7 cellular contexts compared by ENCODE assay signal in genomic region chr13:72726185-72726584, GRCh38. TPM values are rescaled to one million over a fixed set of nuclear protein-coding genes. Genes with fewer than 3 reads are reported as not detected.
DNase-seq lines count a peak whose midpoint lies in the region; FAIRE-seq and TF ChIP-seq lines count a peak whose summit lies in the region.
"Not testable (repeated sequence)": the region's sequence is repeated elsewhere in the genome, so short reads cannot be mapped to it uniquely, and the experiment has no call there.

No MANE protein-coding gene starts in this region.

- H3K27me3 ChIP-seq in Karpas-422 (ENCODE audit: low read length); endothelial cell of umbilical vein (ENCODE audit: control insufficient read depth in 2 of 2, insufficient read depth in 2 of 2, low read length in 2 of 2); kidney epithelial cell (ENCODE audit: control insufficient read depth, insufficient read depth, low read length): not testable (repeated sequence)

- H3K27ac Mint-ChIP-seq in T-helper 1 cell treated with Interleukin-12 subunit alpha and Interleukin-12 subunit beta and Interleukin-4 antibody, amounts not matched to agents 30 μg/mL and 1 μg/mL, for 36 hours, result peak overlapping the region; percentile 87
- not testable (repeated sequence) for H3K27ac Mint-ChIP-seq in activated naive CD8-positive, alpha-beta T cell; osteocyte (ENCODE audit: unreplicated experiment)

- CTCF ChIA-PET in endothelial cell of umbilical vein (lab: Charles Lee), result not testable (repeated sequence)

- TF ChIP-seq CTCF in endothelial cell of umbilical vein (IDR thresholded peaks at IDR 0.05; ENCODE audit: extremely low read depth in 1 of 2, insufficient read depth in 1 of 2, low read depth in 1 of 2, low read length in 2 of 2); kidney epithelial cell (IDR thresholded peaks at IDR 0.05; ENCODE audit: insufficient read depth, low read length, poor library complexity, severe bottlenecking); osteocyte (IDR thresholded peaks at IDR 0.05): not testable (repeated sequence)

- H3K9ac ChIP-seq in Karpas-422 (ENCODE audit: low read length), result peak overlapping the region; percentile 99
- H3K9ac ChIP-seq in endothelial cell of umbilical vein (replicated peaks; ENCODE audit: extremely low read depth, insufficient read depth, low read length), result not testable (repeated sequence)

- H3K9me1 ChIP-seq in endothelial cell of umbilical vein (replicated peaks; ENCODE audit: control insufficient read depth, extremely low read depth, insufficient read depth, low read length), result not testable (repeated sequence)

- FAIRE-seq in endothelial cell of umbilical vein (lab: Jason Lieb, UNC), result not testable (repeated sequence)

- H3K4me1 ChIP-seq in Karpas-422 (ENCODE audit: low read length), result peaks cover 36% of the 10 kb centered on the region
- H3K4me1 ChIP-seq in endothelial cell of umbilical vein (ENCODE audit: control insufficient read depth, extremely low read depth, insufficient read depth, low read length), result peaks cover 24% of the 10 kb centered on the region

- dilution Hi-C loops in endothelial cell of umbilical vein (cut with MboI; ENCODE audit: extremely low pct_ligation_motif_present, low sequenced_read_pairs), result not testable (repeated sequence)

- H3K4me2 ChIP-seq in Karpas-422 (ENCODE audit: low read depth, low read length, poor library complexity, severe bottlenecking) (peak overlapping the region; percentile 82), endothelial cell of umbilical vein (ENCODE audit: insufficient read depth, low read length) (peak overlapping the region; percentile 94)

- peaks cover 57% of the 10 kb centered on the region for H3K36me3 ChIP-seq in Karpas-422 (ENCODE audit: insufficient read depth, low read length)
- H3K36me3 ChIP-seq in endothelial cell of umbilical vein (ENCODE audit: control insufficient read depth in 2 of 2, extremely low read depth in 1 of 2, insufficient read depth in 2 of 2, low read length in 2 of 2); kidney epithelial cell (ENCODE audit: control insufficient read depth, insufficient read depth, low read length): not testable (repeated sequence)

- intact Hi-C loops in endothelial cell of umbilical vein (cut with micrococcal nuclease), result loop anchor here (2.0 kb wide), 1 partner anchor 73 kb away; no protein-coding TSS in a partner anchor

- H3K4me3 ChIP-seq in Karpas-422 (ENCODE audit: low read length) (peak overlapping the region; percentile 89), endothelial cell of umbilical vein (replicated peaks in 1 of 3; ENCODE audit: insufficient read depth in 1 of 3, low read depth in 1 of 3, low read length in 3 of 3) (peak overlapping the region in 1 of 3 experiments; percentile 76), kidney epithelial cell (ENCODE audit: low read depth, low read length) (peak overlapping the region; percentile 74)

- H2AFZ ChIP-seq in Karpas-422 (ENCODE audit: low read length); endothelial cell of umbilical vein (ENCODE audit: low read depth, low read length): not testable (repeated sequence)

- peak; percentile 1 for DNase-seq in ELR (ENCODE audit: low read depth)
- not testable (repeated sequence) for DNase-seq in Karpas-422; endothelial cell of umbilical vein (ENCODE audit: low read depth, low spot score); kidney epithelial cell (ENCODE audit: low read depth); osteocyte (ENCODE audit: extremely low spot score, unreplicated experiment)

- H3K27me3 Mint-ChIP-seq in T-helper 1 cell treated with Interleukin-12 subunit alpha and Interleukin-12 subunit beta and Interleukin-4 antibody, amounts not matched to agents 30 μg/mL and 1 μg/mL, for 36 hours (ENCODE audit: low read depth); activated naive CD8-positive, alpha-beta T cell; osteocyte (ENCODE audit: unreplicated experiment): not testable (repeated sequence)

- H3K4me1 Mint-ChIP-seq in T-helper 1 cell treated with Interleukin-12 subunit alpha and Interleukin-12 subunit beta and Interleukin-4 antibody, amounts not matched to agents 30 μg/mL and 1 μg/mL, for 36 hours (ENCODE audit: low read depth), result peaks cover 46% of the 10 kb centered on the region
- H3K4me1 Mint-ChIP-seq in activated naive CD8-positive, alpha-beta T cell (ENCODE audit: low read depth), result peaks cover 44% of the 10 kb centered on the region
- H3K4me1 Mint-ChIP-seq in osteocyte (ENCODE audit: unreplicated experiment), result peaks cover 28% of the 10 kb centered on the region

- H3K4me3 Mint-ChIP-seq in T-helper 1 cell treated with Interleukin-12 subunit alpha and Interleukin-12 subunit beta and Interleukin-4 antibody, amounts not matched to agents 30 μg/mL and 1 μg/mL, for 36 hours, result peak overlapping the region; percentile 96
- H3K4me3 Mint-ChIP-seq in activated naive CD8-positive, alpha-beta T cell, result peak overlapping the region; percentile 98
- H3K4me3 Mint-ChIP-seq in osteocyte (ENCODE audit: unreplicated experiment), result peak overlapping the region; percentile 92

- peaks cover 96% of the 10 kb centered on the region for H3K79me2 ChIP-seq in Karpas-422 (ENCODE audit: low read length)
- peaks cover 88% of the 10 kb centered on the region for H3K79me2 ChIP-seq in endothelial cell of umbilical vein (ENCODE audit: control insufficient read depth, insufficient read depth, low read length)

- POLR2A ChIA-PET in endothelial cell of umbilical vein (lab: Charles Lee), result not testable (repeated sequence)

- not testable (repeated sequence) for H3K9me3 ChIP-seq in Karpas-422 (ENCODE audit: low read length); endothelial cell of umbilical vein (replicated peaks; ENCODE audit: control insufficient read depth, insufficient read depth, low read length)

- not testable (repeated sequence) for H4K20me1 ChIP-seq in Karpas-422 (ENCODE audit: insufficient read depth, low read depth, low read length); endothelial cell of umbilical vein (replicated peaks; ENCODE audit: control insufficient read depth, extremely low read depth, insufficient read depth, low read length)

- peaks cover 17% of the 10 kb centered on the region for H3K36me3 Mint-ChIP-seq in T-helper 1 cell treated with Interleukin-12 subunit alpha and Interleukin-12 subunit beta and Interleukin-4 antibody, amounts not matched to agents 30 μg/mL and 1 μg/mL, for 36 hours (ENCODE audit: low read depth)
- H3K36me3 Mint-ChIP-seq in activated naive CD8-positive, alpha-beta T cell; osteocyte (ENCODE audit: unreplicated experiment): not testable (repeated sequence)

- not testable (repeated sequence) for TF ChIP-seq POLR2A in endothelial cell of umbilical vein (IDR thresholded peaks at IDR 0.05; ENCODE audit: low read depth, low read length)

- H3K9me3 Mint-ChIP-seq in T-helper 1 cell treated with Interleukin-12 subunit alpha and Interleukin-12 subunit beta and Interleukin-4 antibody, amounts not matched to agents 30 μg/mL and 1 μg/mL, for 36 hours; activated naive CD8-positive, alpha-beta T cell (ENCODE audit: low read depth); osteocyte (ENCODE audit: unreplicated experiment): not testable (repeated sequence)

- H3K9me2 ChIP-seq in Karpas-422 (replicated peaks; ENCODE audit: insufficient read depth, low read length), result not testable (repeated sequence)

- not testable (repeated sequence) for H3K27ac ChIP-seq in Karpas-422 (ENCODE audit: low read length); endothelial cell of umbilical vein (ENCODE audit: insufficient read depth, low read depth, low read length)

- BruUV-seq in endothelial cell of umbilical vein (replicated peaks; lab: Mats Ljungman, UMichigan), result not testable (repeated sequence)

RNA-seq across cellular contexts. Expression of gene MZT1, which starts 1.2 kb away (rescaled TPM):
- 12.8 and 67.4 TPM in 2 replicates for total RNA-seq in Karpas-422 (2014; rRNA removed; shearing (Covaris generic); ENCODE audit: low replicate concordance)
- 19.4 and 22.6 TPM in 2 replicates for total RNA-seq in endothelial cell of umbilical vein
- 4.2 and 6.3 TPM in 2 replicates for polyA plus RNA-seq in endothelial cell of umbilical vein
- polyA plus RNA-seq in endothelial cell of umbilical vein (2011; cell fraction: cytosol; rRNA removed), result 6.0 and 6.4 TPM in 2 replicates
- polyA plus RNA-seq in endothelial cell of umbilical vein (2011; cell fraction: nucleus; rRNA removed), result 1.4 and 3.3 TPM in 2 replicates
- polyA plus RNA-seq in endothelial cell of umbilical vein (2012), result 13.6 and 21.1 TPM in 2 replicates
- 1.8 and 2.0 TPM in 2 replicates for polyA minus RNA-seq in endothelial cell of umbilical vein
- polyA minus RNA-seq in endothelial cell of umbilical vein (2011; cell fraction: cytosol; rRNA and poly(A)+ RNA removed), result 7.1 TPM
- polyA minus RNA-seq in endothelial cell of umbilical vein (2011; cell fraction: nucleus; rRNA and poly(A)+ RNA removed), result 1.1 and 1.4 TPM in 2 replicates
- 12.7 and 18.0 TPM in 2 replicates for total RNA-seq in kidney epithelial cell
- 8.5 and 8.7 TPM in 2 replicates for total RNA-seq in osteocyte

RNA-seq across cellular contexts. Expression of gene BORA, which starts 1.5 kb away (rescaled TPM):
- 15.8 and 42.3 TPM in 2 replicates for total RNA-seq in Karpas-422 (2014; rRNA removed; shearing (Covaris generic); ENCODE audit: low replicate concordance)
- total RNA-seq in endothelial cell of umbilical vein (11.2 and 11.5 TPM in 2 replicates), kidney epithelial cell (4.4 and 12.3 TPM in 2 replicates), osteocyte (2.0 and 3.3 TPM in 2 replicates)
- 2.4 and 3.2 TPM in 2 replicates for polyA plus RNA-seq in endothelial cell of umbilical vein
- 4.9 and 5.3 TPM in 2 replicates for polyA plus RNA-seq in endothelial cell of umbilical vein (2011; cell fraction: cytosol; rRNA removed)
- polyA plus RNA-seq in endothelial cell of umbilical vein (2011; cell fraction: nucleus; rRNA removed), result 4.8 and 5.6 TPM in 2 replicates
- polyA plus RNA-seq in endothelial cell of umbilical vein (2012), result 5.9 and 10.7 TPM in 2 replicates
- polyA minus RNA-seq in endothelial cell of umbilical vein, result 2.7 and 3.9 TPM in 2 replicates
- 3.5 TPM for polyA minus RNA-seq in endothelial cell of umbilical vein (2011; cell fraction: cytosol; rRNA and poly(A)+ RNA removed)
- 3.7 and 4.6 TPM in 2 replicates for polyA minus RNA-seq in endothelial cell of umbilical vein (2011; cell fraction: nucleus; rRNA and poly(A)+ RNA removed)

RNA-seq across cellular contexts. Expression of gene DIS3, which starts 55.5 kb away (rescaled TPM):
- total RNA-seq in Karpas-422 (2014; rRNA removed; shearing (Covaris generic); ENCODE audit: low replicate concordance), result 27.9 and 40.1 TPM in 2 replicates
- total RNA-seq in endothelial cell of umbilical vein, result 31.4 and 32.8 TPM in 2 replicates
- polyA plus RNA-seq in endothelial cell of umbilical vein, result 11.4 and 12.4 TPM in 2 replicates
- 11.7 and 11.9 TPM in 2 replicates for polyA plus RNA-seq in endothelial cell of umbilical vein (2011; cell fraction: cytosol; rRNA removed)
- polyA plus RNA-seq in endothelial cell of umbilical vein (2011; cell fraction: nucleus; rRNA removed), result 21.1 and 27.4 TPM in 2 replicates
- polyA plus RNA-seq in endothelial cell of umbilical vein (2012), result 28.5 and 36.7 TPM in 2 replicates
- polyA minus RNA-seq in endothelial cell of umbilical vein, result 18.1 and 20.7 TPM in 2 replicates
- 20.1 TPM for polyA minus RNA-seq in endothelial cell of umbilical vein (2011; cell fraction: cytosol; rRNA and poly(A)+ RNA removed)
- polyA minus RNA-seq in endothelial cell of umbilical vein (2011; cell fraction: nucleus; rRNA and poly(A)+ RNA removed), result 17.9 and 29.5 TPM in 2 replicates
- 37.0 and 39.4 TPM in 2 replicates for total RNA-seq in kidney epithelial cell
- total RNA-seq in osteocyte, result 30.8 and 31.6 TPM in 2 replicates

RNA-seq across cellular contexts. Expression of gene PIBF1, which starts 55.7 kb away (rescaled TPM):
- 27.8 and 39.1 TPM in 2 replicates for total RNA-seq in Karpas-422 (2014; rRNA removed; shearing (Covaris generic); ENCODE audit: low replicate concordance)
- total RNA-seq in endothelial cell of umbilical vein, result 18.2 and 18.4 TPM in 2 replicates
- 0.72 and 1.4 TPM in 2 replicates for polyA plus RNA-seq in endothelial cell of umbilical vein
- polyA plus RNA-seq in endothelial cell of umbilical vein (2011; cell fraction: cytosol; rRNA removed), result 3.1 and 3.6 TPM in 2 replicates
- polyA plus RNA-seq in endothelial cell of umbilical vein (2011; cell fraction: nucleus; rRNA removed), result 5.8 and 9.6 TPM in 2 replicates
- polyA plus RNA-seq in endothelial cell of umbilical vein (2012), result 12.6 and 14.5 TPM in 2 replicates
- polyA minus RNA-seq in endothelial cell of umbilical vein, result 5.1 and 5.2 TPM in 2 replicates
- polyA minus RNA-seq in endothelial cell of umbilical vein (2011; cell fraction: cytosol; rRNA and poly(A)+ RNA removed), result 5.7 TPM
- polyA minus RNA-seq in endothelial cell of umbilical vein (2011; cell fraction: nucleus; rRNA and poly(A)+ RNA removed), result 19.4 and 27.0 TPM in 2 replicates
- total RNA-seq in kidney epithelial cell, result 12.2 and 17.0 TPM in 2 replicates
- total RNA-seq in osteocyte, result 22.6 and 28.7 TPM in 2 replicates
